ENCODE assay signal across 8 cellular contexts in genomic region chr2:208025037-208025813, GRCh38. TPM values are rescaled to one million over a fixed set of nuclear protein-coding genes. Genes with fewer than 3 reads are reported as not detected.
DNase-seq lines count a peak whose midpoint lies in the region; ATAC-seq and TF ChIP-seq lines count a peak whose summit lies in the region.

TSS of gene PLEKHM3 (minus strand) at chr2:208025527. CDS start at chr2:208001639, 23,888 bp downstream.

- DNase-seq in Calu3 (peak; percentile 88), GM20000 (ENCODE audit: low spot score) (peak; percentile 74), HT-29 (ENCODE audit: low spot score) (peak; percentile 83), PC-9 (peak; percentile 58 to 79), esophagus muscularis mucosa (ENCODE audit: extremely low spot score) (peak; percentile 93), myocyte (ENCODE audit: low read depth) (peak; percentile 91)
- peak; percentile 68 for DNase-seq in activated T-cell treated with anti-CD3 and anti-CD28 coated beads, Interleukin-2, amount 50 U/mL, for 4 hours
- DNase-seq in stimulated activated CD8-positive, alpha-beta memory T cell treated with anti-CD3 and anti-CD28 coated beads, Interleukin-7, amount 100 ng/mL, for 48 hours (ENCODE audit: extremely low read depth in 1 of 2, low read depth in 1 of 2), result peak; percentile 63 to 68

- peak; percentile 87 to 94 for ATAC-seq in activated T-cell treated with anti-CD3 and anti-CD28 coated beads, Interleukin-2, amount 50 U/mL, for 4 hours

- no peak for TF ChIP-seq POLR2A in esophagus muscularis mucosa (IDR thresholded peaks at IDR 0.05; ENCODE audit: low read depth)

- no peaks in the 10 kb centered on the region for H3K9me3 Mint-ChIP-seq in Calu3 (ENCODE audit: low read depth, unreplicated experiment)
- no peaks in the 10 kb centered on the region for H3K9me3 Mint-ChIP-seq in activated T-cell treated with anti-CD3 and anti-CD28 coated beads, Interleukin-2, amount 50 U/mL, for 4 hours

- CTCF ChIA-PET in Calu3 (lab: Charles Lee) (interaction anchor here (0.7 to 1.5 kb wide), 7 partner anchors 9 to 306 kb away, joined by 3 to 4 read pairs (median 4); no protein-coding TSS in a partner anchor), PC-9 (lab: Charles Lee) (no interaction called here)

- no peak for TF ChIP-seq CTCF in Calu3 (IDR thresholded peaks at IDR 0.05; ENCODE audit: unreplicated experiment)
- no peak for TF ChIP-seq CTCF in GM20000 (IDR thresholded peaks at IDR 0.05; ENCODE audit: extremely low read depth, missing control alignments)
- no peak for TF ChIP-seq CTCF in PC-9 (conservative IDR thresholded peaks at IDR 0.05)
- TF ChIP-seq CTCF in esophagus muscularis mucosa (IDR thresholded peaks at IDR 0.05), result peak in 2 of 3 experiments; percentile 8 to 22

- peak within 1 kb of the TSS; percentile 34 for H3K27ac Mint-ChIP-seq in Calu3 (ENCODE audit: unreplicated experiment)

- no peaks in the 10 kb centered on the region for H4K20me1 ChIP-seq in PC-9 (ENCODE audit: insufficient read depth)

- TF ChIP-seq EP300 in esophagus muscularis mucosa (IDR thresholded peaks at IDR 0.05), result no peak

- H2AFZ ChIP-seq in PC-9, result peak within 1 kb of the TSS; percentile 89

- peak within 1 kb of the TSS; percentile 16; the same call in 1 of the 2 replicates for H3K27ac ChIP-seq in PC-9
- peak within 1 kb of the TSS; percentile 74 to 82 (median 82) for H3K27ac ChIP-seq in esophagus muscularis mucosa (replicated peaks in 1 of 4)

- no peaks in the 10 kb centered on the region for H3K27me3 ChIP-seq in PC-9 (ENCODE audit: insufficient read depth, low read depth)
- H3K27me3 ChIP-seq in esophagus muscularis mucosa, result no peaks in the 10 kb centered on the region

- H3K4me1 Mint-ChIP-seq in Calu3 (ENCODE audit: low read depth, unreplicated experiment), result no peaks in the 10 kb centered on the region
- H3K4me1 Mint-ChIP-seq in activated T-cell treated with anti-CD3 and anti-CD28 coated beads, Interleukin-2, amount 50 U/mL, for 4 hours (ENCODE audit: low read depth), result peaks cover 20% of the 10 kb centered on the region

- H3K27me3 Mint-ChIP-seq in Calu3 (ENCODE audit: unreplicated experiment), result no peaks in the 10 kb centered on the region
- H3K27me3 Mint-ChIP-seq in activated T-cell treated with anti-CD3 and anti-CD28 coated beads, Interleukin-2, amount 50 U/mL, for 4 hours (ENCODE audit: low read depth), result no peaks in the 10 kb centered on the region

- intact Hi-C loops in Calu3 (cut with micrococcal nuclease; ENCODE audit: unreplicated experiment) (no loop called here), PC-9 (cut with micrococcal nuclease; ENCODE audit: unreplicated experiment) (no loop called here), esophagus muscularis mucosa (cut with DNase I) (loop anchor here (5.0 kb wide), 1 partner anchor 47 kb away; no protein-coding TSS in a partner anchor)

- 5% methylated on average over 19 of the region's 38 CpGs for WGBS in esophagus muscularis mucosa

- H3K4me1 ChIP-seq in PC-9 (replicated peaks; ENCODE audit: insufficient read depth) (peaks cover 6% of the 10 kb centered on the region; the same call in 1 of the 2 replicates), esophagus muscularis mucosa (peaks cover 19 to 28% (median 25%) of the 10 kb centered on the region in 4 donors)

- peak within 1 kb of the TSS; percentile 77 for H3K4me2 ChIP-seq in PC-9

- peaks cover 12% of the 10 kb centered on the region for H3K79me2 ChIP-seq in PC-9 (ENCODE audit: low read depth)

- H3K36me3 ChIP-seq in PC-9 (ENCODE audit: low read depth) (no peaks in the 10 kb centered on the region), esophagus muscularis mucosa (no peaks in the 10 kb centered on the region)

- POLR2A ChIA-PET in PC-9 (lab: Charles Lee; ENCODE audit: unreplicated experiment), result interaction anchor here (0.5 to 0.6 kb wide), 2 partner anchors 57 to 920 kb away, joined by 3 to 4 read pairs; no protein-coding TSS in a partner anchor

- H3K9me2 ChIP-seq in PC-9 (ENCODE audit: insufficient read depth), result no peaks in the 10 kb centered on the region

- no peaks in the 10 kb centered on the region for H3F3A ChIP-seq in PC-9 (ENCODE audit: insufficient read depth, low read depth)

- peak within 1 kb of the TSS; percentile 86 for H3K4me3 Mint-ChIP-seq in Calu3 (ENCODE audit: low read depth, unreplicated experiment)
- H3K4me3 Mint-ChIP-seq in activated T-cell treated with anti-CD3 and anti-CD28 coated beads, Interleukin-2, amount 50 U/mL, for 4 hours, result peak within 1 kb of the TSS; percentile 94

- H3K9me3 ChIP-seq in PC-9 (ENCODE audit: insufficient read depth, low read depth), result no peaks in the 10 kb centered on the region
- H3K9me3 ChIP-seq in esophagus muscularis mucosa, result no peaks in the 10 kb centered on the region

- BruUV-seq in Calu3 (replicated peaks; lab: Mats Ljungman, UMichigan), result TSS peak; percentile 68
- BruUV-seq in PC-9 (replicated peaks; lab: Mats Ljungman, UMichigan), result TSS peak; percentile 53

- peak within 1 kb of the TSS; percentile 83 for H3K4me3 ChIP-seq in PC-9
- peak within 1 kb of the TSS; percentile 72 to 90 (median 82) for H3K4me3 ChIP-seq in esophagus muscularis mucosa

- H3K36me3 Mint-ChIP-seq in Calu3 (ENCODE audit: insufficient read depth, unreplicated experiment), result peaks cover 12% of the 10 kb centered on the region
- peaks cover 2% of the 10 kb centered on the region for H3K36me3 Mint-ChIP-seq in activated T-cell treated with anti-CD3 and anti-CD28 coated beads, Interleukin-2, amount 50 U/mL, for 4 hours (ENCODE audit: insufficient read depth)

RNA-seq across cellular contexts. Expression of gene PLEKHM3, which starts in this region (rescaled TPM):
- 7.7 and 8.0 TPM in 2 replicates for total RNA-seq in Calu3 (2022)
- total RNA-seq in HT-29 (2014; rRNA removed; shearing (Covaris generic)), result 4.7 and 9.0 TPM in 2 replicates
- total RNA-seq in PC-9 (2021), result 7.7 and 8.4 TPM in 2 replicates
- 1 to 10 TPM; 5.2 to 6.3 (median 5.4) TPM for total RNA-seq in activated T-cell treated with anti-CD3 and anti-CD28 coated beads, Interleukin-2, amount 50 U/mL, for 4 hours
- total RNA-seq in esophagus muscularis mucosa, result 10 to 100 TPM; 24.8 to 34.5 (median 31.1) TPM
- 6.7 and 8.5 TPM in 2 replicates for total RNA-seq in myocyte
- 4.7 TPM for polyA plus RNA-seq in myocyte (2012)

Comparison
In these comparisons a context has a peak if more than half of its experiments do, and no peak if none do; other contexts are left out.
1. Peak in every context shown above with its lines: DNase-seq, ATAC-seq, H3K4me3 ChIP-seq and H3K27ac ChIP-seq.
2. CTCF ChIP-seq: peak in esophagus muscularis mucosa (2 of 3); none in Calu3 (single experiment), GM20000 (single experiment) and PC-9 (single experiment).